Comparison of ENCODE assay signal across 1 cellular context in the genomic region with DNA sequence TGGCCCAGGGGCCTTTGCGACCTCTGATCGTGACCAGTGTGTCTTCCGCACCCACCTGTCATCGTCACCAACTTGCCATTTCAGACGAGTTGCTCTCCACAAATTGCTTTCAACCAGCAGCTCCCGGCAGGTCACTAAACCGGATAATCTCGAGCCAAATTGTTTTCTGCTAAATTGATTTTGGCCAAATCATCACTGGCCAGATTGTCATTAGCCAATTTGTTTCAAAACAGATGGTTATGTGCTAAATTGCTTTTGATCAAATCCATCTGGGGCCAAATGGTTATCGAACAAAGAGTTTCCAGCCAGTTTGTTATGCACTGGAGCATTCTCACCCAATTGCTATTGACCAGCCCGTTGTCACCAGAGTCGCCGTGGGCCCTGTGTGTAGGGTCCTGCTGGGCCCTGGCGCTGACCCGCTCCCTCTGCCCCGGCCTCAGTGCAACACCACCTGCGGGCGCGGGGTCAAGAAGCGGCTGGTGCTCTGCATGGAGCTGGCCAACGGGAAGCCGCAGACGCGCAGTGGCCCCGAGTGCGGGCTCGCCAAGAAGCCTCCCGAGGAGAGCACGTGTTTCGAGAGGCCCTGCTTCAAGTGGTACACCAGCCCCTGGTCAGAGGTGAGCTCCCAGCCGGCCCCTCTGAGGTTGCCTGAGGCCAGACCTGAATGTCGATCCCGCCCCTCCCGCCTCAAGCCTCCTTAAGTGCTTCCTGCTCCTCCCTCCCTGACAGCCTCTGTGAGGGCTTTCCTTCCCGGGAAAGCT.
TF ChIP-seq lines count a peak whose summit lies in the region.

No MANE protein-coding gene starts in this region.

TF ChIP-seq in WTC11, 78 proteins besides CTCF, POLR2A, EP300 and RAD21 (continued from another document):
- TF ChIP-seq, protein P1, sequence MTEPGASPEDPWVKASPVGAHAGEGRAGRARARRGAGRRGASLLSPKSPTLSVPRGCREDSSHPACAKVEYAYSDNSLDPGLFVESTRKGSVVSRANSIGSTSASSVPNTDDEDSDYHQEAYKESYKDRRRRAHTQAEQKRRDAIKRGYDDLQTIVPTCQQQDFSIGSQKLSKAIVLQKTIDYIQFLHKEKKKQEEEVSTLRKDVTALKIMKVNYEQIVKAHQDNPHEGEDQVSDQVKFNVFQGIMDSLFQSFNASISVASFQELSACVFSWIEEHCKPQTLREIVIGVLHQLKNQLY (CRISPR knock-in tag; IDR thresholded peaks at IDR 0.05), result no peak
- TF ChIP-seq, protein P2, sequence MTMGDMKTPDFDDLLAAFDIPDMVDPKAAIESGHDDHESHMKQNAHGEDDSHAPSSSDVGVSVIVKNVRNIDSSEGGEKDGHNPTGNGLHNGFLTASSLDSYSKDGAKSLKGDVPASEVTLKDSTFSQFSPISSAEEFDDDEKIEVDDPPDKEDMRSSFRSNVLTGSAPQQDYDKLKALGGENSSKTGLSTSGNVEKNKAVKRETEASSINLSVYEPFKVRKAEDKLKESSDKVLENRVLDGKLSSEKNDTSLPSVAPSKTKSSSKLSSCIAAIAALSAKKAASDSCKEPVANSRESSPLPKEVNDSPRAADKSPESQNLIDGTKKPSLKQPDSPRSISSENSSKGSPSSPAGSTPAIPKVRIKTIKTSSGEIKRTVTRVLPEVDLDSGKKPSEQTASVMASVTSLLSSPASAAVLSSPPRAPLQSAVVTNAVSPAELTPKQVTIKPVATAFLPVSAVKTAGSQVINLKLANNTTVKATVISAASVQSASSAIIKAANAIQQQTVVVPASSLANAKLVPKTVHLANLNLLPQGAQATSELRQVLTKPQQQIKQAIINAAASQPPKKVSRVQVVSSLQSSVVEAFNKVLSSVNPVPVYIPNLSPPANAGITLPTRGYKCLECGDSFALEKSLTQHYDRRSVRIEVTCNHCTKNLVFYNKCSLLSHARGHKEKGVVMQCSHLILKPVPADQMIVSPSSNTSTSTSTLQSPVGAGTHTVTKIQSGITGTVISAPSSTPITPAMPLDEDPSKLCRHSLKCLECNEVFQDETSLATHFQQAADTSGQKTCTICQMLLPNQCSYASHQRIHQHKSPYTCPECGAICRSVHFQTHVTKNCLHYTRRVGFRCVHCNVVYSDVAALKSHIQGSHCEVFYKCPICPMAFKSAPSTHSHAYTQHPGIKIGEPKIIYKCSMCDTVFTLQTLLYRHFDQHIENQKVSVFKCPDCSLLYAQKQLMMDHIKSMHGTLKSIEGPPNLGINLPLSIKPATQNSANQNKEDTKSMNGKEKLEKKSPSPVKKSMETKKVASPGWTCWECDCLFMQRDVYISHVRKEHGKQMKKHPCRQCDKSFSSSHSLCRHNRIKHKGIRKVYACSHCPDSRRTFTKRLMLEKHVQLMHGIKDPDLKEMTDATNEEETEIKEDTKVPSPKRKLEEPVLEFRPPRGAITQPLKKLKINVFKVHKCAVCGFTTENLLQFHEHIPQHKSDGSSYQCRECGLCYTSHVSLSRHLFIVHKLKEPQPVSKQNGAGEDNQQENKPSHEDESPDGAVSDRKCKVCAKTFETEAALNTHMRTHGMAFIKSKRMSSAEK (CRISPR knock-in tag; IDR thresholded peaks at IDR 0.05; ENCODE audit: borderline replicate concordance), result no peak
- no peak for TF ChIP-seq ZNF219 (CRISPR knock-in tag; IDR thresholded peaks at IDR 0.05; ENCODE audit: borderline replicate concordance)
- TF ChIP-seq, protein P3, sequence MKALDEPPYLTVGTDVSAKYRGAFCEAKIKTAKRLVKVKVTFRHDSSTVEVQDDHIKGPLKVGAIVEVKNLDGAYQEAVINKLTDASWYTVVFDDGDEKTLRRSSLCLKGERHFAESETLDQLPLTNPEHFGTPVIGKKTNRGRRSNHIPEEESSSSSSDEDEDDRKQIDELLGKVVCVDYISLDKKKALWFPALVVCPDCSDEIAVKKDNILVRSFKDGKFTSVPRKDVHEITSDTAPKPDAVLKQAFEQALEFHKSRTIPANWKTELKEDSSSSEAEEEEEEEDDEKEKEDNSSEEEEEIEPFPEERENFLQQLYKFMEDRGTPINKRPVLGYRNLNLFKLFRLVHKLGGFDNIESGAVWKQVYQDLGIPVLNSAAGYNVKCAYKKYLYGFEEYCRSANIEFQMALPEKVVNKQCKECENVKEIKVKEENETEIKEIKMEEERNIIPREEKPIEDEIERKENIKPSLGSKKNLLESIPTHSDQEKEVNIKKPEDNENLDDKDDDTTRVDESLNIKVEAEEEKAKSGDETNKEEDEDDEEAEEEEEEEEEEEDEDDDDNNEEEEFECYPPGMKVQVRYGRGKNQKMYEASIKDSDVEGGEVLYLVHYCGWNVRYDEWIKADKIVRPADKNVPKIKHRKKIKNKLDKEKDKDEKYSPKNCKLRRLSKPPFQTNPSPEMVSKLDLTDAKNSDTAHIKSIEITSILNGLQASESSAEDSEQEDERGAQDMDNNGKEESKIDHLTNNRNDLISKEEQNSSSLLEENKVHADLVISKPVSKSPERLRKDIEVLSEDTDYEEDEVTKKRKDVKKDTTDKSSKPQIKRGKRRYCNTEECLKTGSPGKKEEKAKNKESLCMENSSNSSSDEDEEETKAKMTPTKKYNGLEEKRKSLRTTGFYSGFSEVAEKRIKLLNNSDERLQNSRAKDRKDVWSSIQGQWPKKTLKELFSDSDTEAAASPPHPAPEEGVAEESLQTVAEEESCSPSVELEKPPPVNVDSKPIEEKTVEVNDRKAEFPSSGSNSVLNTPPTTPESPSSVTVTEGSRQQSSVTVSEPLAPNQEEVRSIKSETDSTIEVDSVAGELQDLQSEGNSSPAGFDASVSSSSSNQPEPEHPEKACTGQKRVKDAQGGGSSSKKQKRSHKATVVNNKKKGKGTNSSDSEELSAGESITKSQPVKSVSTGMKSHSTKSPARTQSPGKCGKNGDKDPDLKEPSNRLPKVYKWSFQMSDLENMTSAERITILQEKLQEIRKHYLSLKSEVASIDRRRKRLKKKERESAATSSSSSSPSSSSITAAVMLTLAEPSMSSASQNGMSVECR (CRISPR knock-in tag; IDR thresholded peaks at IDR 0.05; ENCODE audit: borderline replicate concordance), result no peak
- TF ChIP-seq, protein P4, sequence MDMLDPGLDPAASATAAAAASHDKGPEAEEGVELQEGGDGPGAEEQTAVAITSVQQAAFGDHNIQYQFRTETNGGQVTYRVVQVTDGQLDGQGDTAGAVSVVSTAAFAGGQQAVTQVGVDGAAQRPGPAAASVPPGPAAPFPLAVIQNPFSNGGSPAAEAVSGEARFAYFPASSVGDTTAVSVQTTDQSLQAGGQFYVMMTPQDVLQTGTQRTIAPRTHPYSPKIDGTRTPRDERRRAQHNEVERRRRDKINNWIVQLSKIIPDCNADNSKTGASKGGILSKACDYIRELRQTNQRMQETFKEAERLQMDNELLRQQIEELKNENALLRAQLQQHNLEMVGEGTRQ (CRISPR knock-in tag; IDR thresholded peaks at IDR 0.05), result no peak
- no peak for TF ChIP-seq JUN (CRISPR knock-in tag; IDR thresholded peaks at IDR 0.05)
- TF ChIP-seq, protein P5, sequence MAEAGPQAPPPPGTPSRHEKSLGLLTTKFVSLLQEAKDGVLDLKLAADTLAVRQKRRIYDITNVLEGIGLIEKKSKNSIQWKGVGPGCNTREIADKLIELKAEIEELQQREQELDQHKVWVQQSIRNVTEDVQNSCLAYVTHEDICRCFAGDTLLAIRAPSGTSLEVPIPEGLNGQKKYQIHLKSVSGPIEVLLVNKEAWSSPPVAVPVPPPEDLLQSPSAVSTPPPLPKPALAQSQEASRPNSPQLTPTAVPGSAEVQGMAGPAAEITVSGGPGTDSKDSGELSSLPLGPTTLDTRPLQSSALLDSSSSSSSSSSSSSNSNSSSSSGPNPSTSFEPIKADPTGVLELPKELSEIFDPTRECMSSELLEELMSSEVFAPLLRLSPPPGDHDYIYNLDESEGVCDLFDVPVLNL (CRISPR knock-in tag; IDR thresholded peaks at IDR 0.05; ENCODE audit: borderline replicate concordance, low read depth), result no peak
- TF ChIP-seq RELA (CRISPR knock-in tag; IDR thresholded peaks at IDR 0.05; ENCODE audit: borderline replicate concordance), result no peak
- no peak for TF ChIP-seq RORB (CRISPR knock-in tag; IDR thresholded peaks at IDR 0.05)
- TF ChIP-seq, protein P6, sequence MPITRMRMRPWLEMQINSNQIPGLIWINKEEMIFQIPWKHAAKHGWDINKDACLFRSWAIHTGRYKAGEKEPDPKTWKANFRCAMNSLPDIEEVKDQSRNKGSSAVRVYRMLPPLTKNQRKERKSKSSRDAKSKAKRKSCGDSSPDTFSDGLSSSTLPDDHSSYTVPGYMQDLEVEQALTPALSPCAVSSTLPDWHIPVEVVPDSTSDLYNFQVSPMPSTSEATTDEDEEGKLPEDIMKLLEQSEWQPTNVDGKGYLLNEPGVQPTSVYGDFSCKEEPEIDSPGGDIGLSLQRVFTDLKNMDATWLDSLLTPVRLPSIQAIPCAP (CRISPR knock-in tag; IDR thresholded peaks at IDR 0.05), result no peak
- TF ChIP-seq, protein P7, sequence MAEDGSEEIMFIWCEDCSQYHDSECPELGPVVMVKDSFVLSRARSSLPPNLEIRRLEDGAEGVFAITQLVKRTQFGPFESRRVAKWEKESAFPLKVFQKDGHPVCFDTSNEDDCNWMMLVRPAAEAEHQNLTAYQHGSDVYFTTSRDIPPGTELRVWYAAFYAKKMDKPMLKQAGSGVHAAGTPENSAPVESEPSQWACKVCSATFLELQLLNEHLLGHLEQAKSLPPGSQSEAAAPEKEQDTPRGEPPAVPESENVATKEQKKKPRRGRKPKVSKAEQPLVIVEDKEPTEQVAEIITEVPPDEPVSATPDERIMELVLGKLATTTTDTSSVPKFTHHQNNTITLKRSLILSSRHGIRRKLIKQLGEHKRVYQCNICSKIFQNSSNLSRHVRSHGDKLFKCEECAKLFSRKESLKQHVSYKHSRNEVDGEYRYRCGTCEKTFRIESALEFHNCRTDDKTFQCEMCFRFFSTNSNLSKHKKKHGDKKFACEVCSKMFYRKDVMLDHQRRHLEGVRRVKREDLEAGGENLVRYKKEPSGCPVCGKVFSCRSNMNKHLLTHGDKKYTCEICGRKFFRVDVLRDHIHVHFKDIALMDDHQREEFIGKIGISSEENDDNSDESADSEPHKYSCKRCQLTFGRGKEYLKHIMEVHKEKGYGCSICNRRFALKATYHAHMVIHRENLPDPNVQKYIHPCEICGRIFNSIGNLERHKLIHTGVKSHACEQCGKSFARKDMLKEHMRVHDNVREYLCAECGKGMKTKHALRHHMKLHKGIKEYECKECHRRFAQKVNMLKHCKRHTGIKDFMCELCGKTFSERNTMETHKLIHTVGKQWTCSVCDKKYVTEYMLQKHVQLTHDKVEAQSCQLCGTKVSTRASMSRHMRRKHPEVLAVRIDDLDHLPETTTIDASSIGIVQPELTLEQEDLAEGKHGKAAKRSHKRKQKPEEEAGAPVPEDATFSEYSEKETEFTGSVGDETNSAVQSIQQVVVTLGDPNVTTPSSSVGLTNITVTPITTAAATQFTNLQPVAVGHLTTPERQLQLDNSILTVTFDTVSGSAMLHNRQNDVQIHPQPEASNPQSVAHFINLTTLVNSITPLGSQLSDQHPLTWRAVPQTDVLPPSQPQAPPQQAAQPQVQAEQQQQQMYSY (CRISPR knock-in tag; IDR thresholded peaks at IDR 0.05), result no peak
- TF ChIP-seq IRF2 (CRISPR knock-in tag; IDR thresholded peaks at IDR 0.05; ENCODE audit: borderline replicate concordance, low read depth), result no peak
- no peak for TF ChIP-seq ZNF317 (CRISPR knock-in tag; IDR thresholded peaks at IDR 0.05; ENCODE audit: borderline replicate concordance, low read depth)
- TF ChIP-seq TEAD4 (CRISPR knock-in tag; IDR thresholded peaks at IDR 0.05), result no peak
- no peak for TF ChIP-seq PRRX2 (CRISPR knock-in tag; IDR thresholded peaks at IDR 0.05)
